Comparison of ENCODE assay signal across 22 cellular contexts in genomic region chr9:86633904-86634303, GRCh38.
"Had no signal": no experiment of that assay in that cellular context is flagged by ENCODE, and none has a peak within 500 bp of the region (broad histone marks: within the 10 kb centered on the region; RNA-seq: fewer than 3 reads in every experiment).

No MANE protein-coding gene starts in this region.

- H3K4me1 ChIP-seq: esophagus muscularis mucosa, foreskin keratinocyte, gastroesophageal sphincter, heart left ventricle, left lung, lower lobe of right lung had no signal

- H3K36me3 ChIP-seq: esophagus muscularis mucosa, gastroesophageal sphincter, heart left ventricle, left lung, lower lobe of right lung had no signal

- H3K36me3 Mint-ChIP-seq: immature natural killer cell, mesothelial cell of epicardium had no signal

- H3K4me3 Mint-ChIP-seq: immature natural killer cell, mesothelial cell of epicardium had no signal

- H3K27ac ChIP-seq: coronary artery, dorsolateral prefrontal cortex, esophagus muscularis mucosa, foreskin keratinocyte, gastroesophageal sphincter, heart left ventricle, hepatocyte, left lung, lower lobe of right lung had no signal

- DNase-seq: dermis blood vessel endothelial cell; dorsolateral prefrontal cortex; effector CD4-positive, alpha-beta T cell; effector memory CD4-positive, alpha-beta T cell; foreskin keratinocyte; heart left ventricle; hypothalamus; immature natural killer cell; islet precursor cell; kidney; kidney glomerular epithelial cell; left colon; left lung; left ventricle myocardium superior; lower lobe of right lung; mesenchymal stem cell; mucosa of descending colon had no signal

- H3K4me3 ChIP-seq: coronary artery, dorsolateral prefrontal cortex, esophagus muscularis mucosa, gastroesophageal sphincter, heart left ventricle, hepatocyte, left lung, lower lobe of right lung, mucosa of descending colon had no signal

- H2AFZ ChIP-seq: hepatocyte had no signal

- H3K4me2 ChIP-seq: hepatocyte had no signal

- H3K9me3 ChIP-seq: gastroesophageal sphincter, left lung, lower lobe of right lung, mucosa of descending colon had no signal

- H3K27me3 ChIP-seq: esophagus muscularis mucosa, gastroesophageal sphincter had no signal

- H3K27ac Mint-ChIP-seq: immature natural killer cell, mesothelial cell of epicardium had no signal

- H3K9me3 Mint-ChIP-seq: immature natural killer cell, mesothelial cell of epicardium had no signal
